21 cellular contexts compared by ENCODE assay signal in genomic region chr12:81207173-81207572, GRCh38.
"Had no signal": no experiment of that assay in that cellular context is flagged by ENCODE, and none has a peak within 500 bp of the region (broad histone marks: within the 10 kb centered on the region; RNA-seq: fewer than 3 reads in every experiment).

No MANE protein-coding gene starts in this region.

- H3K9me3 Mint-ChIP-seq: activated naive CD8-positive, alpha-beta T cell treated with anti-CD3 and anti-CD28 coated beads for 36 hours; activated T-helper 1 cell treated with anti-CD3 and anti-CD28 coated beads, Interleukin-12 subunit alpha, Interleukin-12 subunit beta, Interleukin-2, Interleukin-4 antibody, amounts not matched to agents 30 ng/mL and 10 ng/mL and 1 ng/mL, durations not matched to agents 14 hours and 24 hours and 36 hours; neural crest cell had no signal

- H3K27me3 Mint-ChIP-seq: activated CD4-positive, alpha-beta memory T cell treated with anti-CD3 and anti-CD28 coated beads for 36 hours; activated CD4-positive, alpha-beta T cell treated with anti-CD3 and anti-CD28 coated beads for 36 hours; activated naive CD8-positive, alpha-beta T cell treated with anti-CD3 and anti-CD28 coated beads for 36 hours; stimulated activated naive CD8-positive, alpha-beta T cell treated with anti-CD3 and anti-CD28 coated beads, Interleukin-15, amount 100 ng/mL, for 72 hours had no signal

- DNase-seq: activated CD4-positive, alpha-beta memory T cell treated with anti-CD3 and anti-CD28 coated beads for 36 hours; activated CD4-positive, alpha-beta T cell treated with anti-CD3 and anti-CD28 coated beads for 36 hours; activated gamma-delta T cell treated with Interleukin-2 at 50 U/mL for 16 hours; activated naive CD8-positive, alpha-beta T cell treated with anti-CD3 and anti-CD28 coated beads for 36 hours; activated T-cell treated with anti-CD3 and anti-CD28 coated beads for 4 hours; amniotic stem cell; dermis blood vessel endothelial cell; foreskin keratinocyte; hypothalamus; mesenchymal stem cell; stimulated activated CD4-positive, alpha-beta T cell treated with anti-CD3 and anti-CD28 coated beads, Interleukin-4, amount 100 ng/mL, for 1 hour; stimulated activated naive CD8-positive, alpha-beta T cell treated with anti-CD3 and anti-CD28 coated beads, Interleukin-15, amount 100 ng/mL, for 72 hours; SW 1271; transverse colon had no signal

- H3K27ac ChIP-seq: epithelial cell of prostate, foreskin keratinocyte, prostate gland, suprapubic skin, transverse colon had no signal

- H3K4me1 Mint-ChIP-seq: activated CD4-positive, alpha-beta T cell treated with anti-CD3 and anti-CD28 coated beads for 36 hours; activated naive CD8-positive, alpha-beta T cell treated with anti-CD3 and anti-CD28 coated beads for 36 hours; stimulated activated naive CD8-positive, alpha-beta T cell treated with anti-CD3 and anti-CD28 coated beads, Interleukin-15, amount 100 ng/mL, for 72 hours had no signal

- H3K27me3 ChIP-seq: foreskin keratinocyte, right atrium auricular region, suprapubic skin, transverse colon, vagina had no signal

- H3K4me3 ChIP-seq: prostate gland, right atrium auricular region, suprapubic skin, transverse colon, vagina had no signal

- H3K27ac Mint-ChIP-seq: activated CD4-positive, alpha-beta memory T cell treated with anti-CD3 and anti-CD28 coated beads for 36 hours; activated CD4-positive, alpha-beta T cell treated with anti-CD3 and anti-CD28 coated beads for 36 hours; activated naive CD8-positive, alpha-beta T cell treated with anti-CD3 and anti-CD28 coated beads for 36 hours; activated T-helper 1 cell treated with anti-CD3 and anti-CD28 coated beads, Interleukin-12 subunit alpha, Interleukin-12 subunit beta, Interleukin-2, Interleukin-4 antibody, amounts not matched to agents 30 ng/mL and 10 ng/mL and 1 ng/mL, durations not matched to agents 14 hours and 24 hours and 36 hours; stimulated activated naive CD8-positive, alpha-beta T cell treated with anti-CD3 and anti-CD28 coated beads, Interleukin-15, amount 100 ng/mL, for 72 hours had no signal

- H3K36me3 ChIP-seq: prostate gland, right atrium auricular region, suprapubic skin, transverse colon, vagina had no signal

- ATAC-seq: activated CD4-positive, alpha-beta T cell treated with anti-CD3 and anti-CD28 coated beads for 36 hours; foreskin keratinocyte; stimulated activated naive CD8-positive, alpha-beta T cell treated with anti-CD3 and anti-CD28 coated beads, Interleukin-15, amount 100 ng/mL, for 72 hours had no signal

- H3K36me3 Mint-ChIP-seq: activated CD4-positive, alpha-beta memory T cell treated with anti-CD3 and anti-CD28 coated beads for 36 hours; activated naive CD8-positive, alpha-beta T cell treated with anti-CD3 and anti-CD28 coated beads for 36 hours had no signal

- H3K4me3 Mint-ChIP-seq: activated CD4-positive, alpha-beta memory T cell treated with anti-CD3 and anti-CD28 coated beads for 36 hours; activated CD4-positive, alpha-beta T cell treated with anti-CD3 and anti-CD28 coated beads for 36 hours; activated naive CD8-positive, alpha-beta T cell treated with anti-CD3 and anti-CD28 coated beads for 36 hours; activated T-helper 1 cell treated with anti-CD3 and anti-CD28 coated beads, Interleukin-12 subunit alpha, Interleukin-12 subunit beta, Interleukin-2, Interleukin-4 antibody, amounts not matched to agents 30 ng/mL and 10 ng/mL and 1 ng/mL, durations not matched to agents 14 hours and 24 hours and 36 hours; neural crest cell; stimulated activated naive CD8-positive, alpha-beta T cell treated with anti-CD3 and anti-CD28 coated beads, Interleukin-15, amount 100 ng/mL, for 72 hours had no signal

- H3K4me1 ChIP-seq: prostate gland, suprapubic skin had no signal

- H3K9me3 ChIP-seq: prostate gland, right atrium auricular region, suprapubic skin, transverse colon, vagina had no signal
